In the genomic region with DNA sequence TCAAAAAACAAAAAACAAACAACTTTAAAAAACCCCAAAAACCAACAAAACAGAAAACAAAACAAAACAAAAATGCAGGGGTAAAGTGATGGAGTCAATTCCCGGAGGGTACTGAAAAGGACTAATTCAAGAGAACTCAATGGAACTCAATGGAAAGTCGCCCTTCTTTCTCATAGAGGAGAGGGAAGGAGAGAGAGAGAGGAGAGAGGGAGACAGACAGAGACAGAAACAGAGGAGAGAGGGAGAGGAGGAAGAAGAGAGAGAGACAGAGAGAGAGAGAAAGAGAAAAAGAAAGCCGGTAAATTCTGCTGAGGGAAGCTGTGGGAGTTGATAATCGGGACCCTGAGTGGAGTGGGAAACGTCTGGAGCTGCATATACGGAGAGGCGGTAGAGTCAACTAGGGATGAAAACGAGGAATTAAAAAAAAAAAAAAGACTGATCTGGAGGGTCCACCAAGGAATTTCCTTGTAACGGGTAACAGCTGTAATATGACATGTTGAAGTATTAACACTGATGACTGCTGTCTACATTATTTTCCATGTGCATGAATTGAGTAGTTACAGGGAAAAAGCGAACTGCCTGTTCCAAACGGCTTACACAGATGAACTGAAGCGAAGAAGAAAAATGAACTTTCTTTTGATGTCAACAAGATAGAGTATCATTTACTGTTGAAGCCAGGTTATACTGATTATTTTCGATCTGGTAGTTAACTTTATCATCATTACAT, we compare ENCODE assay signal across 8 cellular contexts. TPM values are rescaled to one million over a fixed set of nuclear protein-coding genes. Genes with fewer than 3 reads are reported as not detected.
A peak's percentile ranks its signal among the peaks of the same experiment; 100 is the strongest.
DNase-seq lines count a peak whose midpoint lies in the region; ATAC-seq and TF ChIP-seq lines count a peak whose summit lies in the region.

No MANE protein-coding gene starts in this region.

- TF ChIP-seq CTCF in GM06990 (IDR thresholded peaks at IDR 0.05; ENCODE audit: insufficient read depth, low read length, poor library complexity, severe bottlenecking) (no peak), PC-3 (conservative IDR thresholded peaks at IDR 0.05; ENCODE audit: low read depth, low read length) (no peak), foreskin fibroblast (IDR thresholded peaks at IDR 0.05; ENCODE audit: low read depth, low read length) (no peak), sigmoid colon (IDR thresholded peaks at IDR 0.05) (no peak)

- H4K20me1 ChIP-seq in PC-3 (ENCODE audit: low read length): no peaks in the 10 kb centered on the region

- POLR2A ChIA-PET in PC-3 (lab: Charles Lee; ENCODE audit: unreplicated experiment): interaction anchor here (0.6 to 0.7 kb wide), 3 partner anchors 38 to 456 kb away, joined by 3 to 12 read pairs (median 12); partner anchors contain the start of gene RPS6KL1

- 13 to 35% methylated on average over 13 of the region's 13 CpGs for WGBS in sigmoid colon, 2 donors

- TF ChIP-seq POLR2A in sigmoid colon (IDR thresholded peaks at IDR 0.05): no peak

- no peak; the same call in 1 of the 2 replicates for ATAC-seq in PC-3
- no peak for ATAC-seq in HG02623 (IDR thresholded peaks at IDR 0.05; ENCODE audit: unreplicated experiment)
- ATAC-seq in HG02852 (IDR thresholded peaks at IDR 0.05; ENCODE audit: unreplicated experiment): no peak

- H3K4me2 ChIP-seq in PC-3 (ENCODE audit: low read length): peak overlapping the region; percentile 97

- no peak for TF ChIP-seq EP300 in sigmoid colon (IDR thresholded peaks at IDR 0.05)

- BruUV-seq in PC-3 (replicated peaks; lab: Mats Ljungman, UMichigan): TSS peak; percentile 74

- H3F3A ChIP-seq in PC-3 (ENCODE audit: low read length, unreplicated experiment): no peaks in the 10 kb centered on the region

- H3K4me1 ChIP-seq in PC-3 (ENCODE audit: insufficient read depth, low read length) (peaks cover 17% of the 10 kb centered on the region), sigmoid colon (peaks cover 0 to 41% (median 28%) of the 10 kb centered on the region in 4 donors)

- H3K9me3 ChIP-seq in PC-3 (ENCODE audit: low read length) (no peaks in the 10 kb centered on the region), sigmoid colon (no peaks in the 10 kb centered on the region)

- H3K27me3 ChIP-seq in GM06990 (replicated peaks; ENCODE audit: control insufficient read depth, insufficient read depth, low read length): no peaks in the 10 kb centered on the region
- no peaks in the 10 kb centered on the region for H3K27me3 ChIP-seq in PC-3 (ENCODE audit: low read length)
- no peaks in the 10 kb centered on the region for H3K27me3 ChIP-seq in sigmoid colon

- intact Hi-C loops in PC-3 (cut with micrococcal nuclease) (no loop called here), sigmoid colon (cut with DNase I) (loop anchor here (2.0 to 5.0 kb wide), 2 partner anchors 18 to 66 kb away; partner anchors contain the start of genes EIF2B2 and MLH3)

- no peak for DNase-seq in GM06990 (ENCODE audit: extremely low read depth, insufficient read length)
- DNase-seq in PC-3: no peak
- DNase-seq in foreskin fibroblast: no peak
- no peak for DNase-seq in sigmoid colon
- no peak for DNase-seq in NOMO-1 treated with DMSO at 0.1 percent for 48 hours (lab: John Stamatoyannopoulos, UW; ENCODE audit: unreplicated experiment)
- DNase-seq in NCI-H1048 (lab: John Stamatoyannopoulos, UW): no peak

- no peaks in the 10 kb centered on the region for H3K9me2 ChIP-seq in PC-3 (replicated peaks; ENCODE audit: low read length)

- H3K9ac ChIP-seq in PC-3 (ENCODE audit: low read length): peak overlapping the region; percentile 84

- H3K27ac ChIP-seq in PC-3 (ENCODE audit: low read length) (peak overlapping the region; percentile 84), sigmoid colon (peak overlapping the region; percentile 93 to 95 (median 94))

- H2AFZ ChIP-seq in PC-3 (ENCODE audit: low read length): peak overlapping the region; percentile 89

- CTCF ChIA-PET in PC-3 (lab: Charles Lee): interaction anchor here (0.6 kb wide), 1 partner anchor 168 kb away, joined by 3 read pairs; no protein-coding TSS in a partner anchor

- peak overlapping the region; percentile 80 for H3K4me3 ChIP-seq in GM06990 (replicated peaks; ENCODE audit: low read depth, low read length)
- H3K4me3 ChIP-seq in PC-3 (ENCODE audit: low read length): peak overlapping the region; percentile 74
- H3K4me3 ChIP-seq in foreskin fibroblast (ENCODE audit: low read depth in 1 of 2, low read length in 2 of 2): peak overlapping the region; percentile 53 to 56
- H3K4me3 ChIP-seq in sigmoid colon: peak overlapping the region; percentile 46 to 61 (median 60)

- peaks cover 11% of the 10 kb centered on the region for H3K79me2 ChIP-seq in PC-3 (ENCODE audit: low read length)

- H3K36me3 ChIP-seq in GM06990 (ENCODE audit: control insufficient read depth, insufficient read depth, low read length) (no peaks in the 10 kb centered on the region), PC-3 (ENCODE audit: low read depth, low read length) (no peaks in the 10 kb centered on the region), sigmoid colon (no peaks in the 10 kb centered on the region)

RNA-seq across cellular contexts. Expression of gene ZC2HC1C, which starts 1.0 kb away (rescaled TPM):
- total RNA-seq in PC-3 (2014; rRNA removed): 3.4 and 9.5 TPM in 2 replicates
- total RNA-seq in sigmoid colon: 1 to 10 TPM; 3.6 to 4.6 (median 4.0) TPM
- 1 to 10 TPM; 1.2 to 4.6 (median 4.6) TPM for polyA plus RNA-seq in sigmoid colon

RNA-seq across cellular contexts. Expression of gene ACYP1, which starts 4.6 kb away (rescaled TPM):
- total RNA-seq in PC-3 (2014; rRNA removed) (22.6 and 23.5 TPM in 2 replicates), sigmoid colon (10 to 100 TPM in 3 of 4 donors, 1 to 10 TPM in 1; 4.2 to 23.5 (median 19.2) TPM)
- polyA plus RNA-seq in sigmoid colon: 10 to 100 TPM; 18.6 to 36.3 (median 23.3) TPM

RNA-seq across cellular contexts. Expression of gene MLH3, which starts 17.2 kb away (rescaled TPM):
- total RNA-seq in PC-3 (2014; rRNA removed) (7.9 and 13.2 TPM in 2 replicates), sigmoid colon (10 to 100 TPM; 30.0 to 42.9 (median 34.7) TPM)
- 10 to 100 TPM in 1 of 3 donors, 1 to 10 TPM in 2; 3.6 to 12.5 (median 5.1) TPM for polyA plus RNA-seq in sigmoid colon

RNA-seq across cellular contexts. Expression of gene NEK9, which starts 58.4 kb away (rescaled TPM):
- total RNA-seq in PC-3 (2014; rRNA removed): 29.6 and 44.5 TPM in 2 replicates
- 10 to 100 TPM; 54.4 to 66.7 (median 59.9) TPM for total RNA-seq in sigmoid colon
- 10 to 100 TPM in 2 of 3 donors, 1 to 10 TPM in 1; 9.0 to 38.8 (median 11.4) TPM for polyA plus RNA-seq in sigmoid colon
